Comparison of ENCODE assay signal across 7 cellular contexts in genomic region chr15:45025627-45026026, GRCh38. TPM values are rescaled to one million over a fixed set of nuclear protein-coding genes. Genes with fewer than 3 reads are reported as not detected.
DNase-seq lines count a peak whose midpoint lies in the region; ATAC-seq, FAIRE-seq and TF ChIP-seq lines count a peak whose summit lies in the region.
"Not testable (repeated sequence)": the region's sequence is repeated elsewhere in the genome, so short reads cannot be mapped to it uniquely, and the experiment has no call there.

No MANE protein-coding gene starts in this region.

- peak overlapping the region; percentile 74 for H3K4me3 Mint-ChIP-seq in neural crest cell
- peak overlapping the region; percentile 19 for H3K4me3 Mint-ChIP-seq in stimulated activated naive CD8-positive, alpha-beta T cell treated with anti-CD3 and anti-CD28 coated beads, Interleukin-15, Interleukin-2, amounts not matched to agents 100 ng/mL and 50 ng/mL, for 24 hours

- not testable (repeated sequence) for H3K9me3 Mint-ChIP-seq in neural crest cell; stimulated activated naive CD8-positive, alpha-beta T cell treated with anti-CD3 and anti-CD28 coated beads, Interleukin-15, Interleukin-2, amounts not matched to agents 100 ng/mL and 50 ng/mL, for 24 hours

- peaks cover 33% of the 10 kb centered on the region for H3K4me1 ChIP-seq in Loucy (ENCODE audit: insufficient read depth, low read length, poor library complexity, severe bottlenecking)
- H3K4me1 ChIP-seq in K562 (replicated peaks in 1 of 2; ENCODE audit: control insufficient read depth in 2 of 2, insufficient read depth in 2 of 2, low read length in 2 of 2), result peaks cover 21 to 30% of the 10 kb centered on the region in 2 experiments; a peak in 4 of 5 replicates

- not testable (repeated sequence) for H3K9me2 ChIP-seq in Loucy (replicated peaks; ENCODE audit: low read depth, low read length)

- H3K79me2 ChIP-seq in Loucy (ENCODE audit: insufficient read depth, low read length), result peaks cover 36% of the 10 kb centered on the region
- H3K79me2 ChIP-seq in K562 (ENCODE audit: control insufficient read depth, insufficient read depth, low read length), result peaks cover 39% of the 10 kb centered on the region

- intact Hi-C loops in K562 (cut with micrococcal nuclease), result loop anchor here (5.0 kb wide), 1 partner anchor 33 kb away; no protein-coding TSS in a partner anchor

- H3K27me3 Mint-ChIP-seq in neural crest cell (ENCODE audit: low read depth); stimulated activated naive CD8-positive, alpha-beta T cell treated with anti-CD3 and anti-CD28 coated beads, Interleukin-15, Interleukin-2, amounts not matched to agents 100 ng/mL and 50 ng/mL, for 24 hours: not testable (repeated sequence)

- TF ChIP-seq RAD21 in K562 (CRISPR knock-in tag; conservative IDR thresholded peaks at IDR 0.05 in 1 of 2, IDR thresholded peaks at IDR 0.05 in 1 of 2), result not testable (repeated sequence)

- CTCF ChIA-PET in K562 (lab: Yijun Ruan, JAX; ENCODE audit: low intra/inter-chr PET ratio), result not testable (repeated sequence)

- not testable (repeated sequence) for H3K9ac ChIP-seq in Loucy (ENCODE audit: low read depth, low read length, poor library complexity, severe bottlenecking); K562 (ENCODE audit: insufficient read depth in 1 of 2, low read depth in 2 of 2, low read length in 2 of 2)

- FAIRE-seq in GM19239 (lab: Jason Lieb, UNC) (peak; percentile 72), K562 (lab: Jason Lieb, UNC) (peak; percentile 56)

- not testable (repeated sequence) for H3K9me3 ChIP-seq in Loucy (ENCODE audit: insufficient read depth, low read depth, low read length); K562 (replicated peaks; ENCODE audit: control insufficient read depth, insufficient read depth, low read depth, low read length)

- TF ChIP-seq EP300 in K562 (IDR thresholded peaks at IDR 0.05; ENCODE audit: low read length), result not testable (repeated sequence)

- peaks cover 28% of the 10 kb centered on the region for H3K36me3 Mint-ChIP-seq in neural crest cell (ENCODE audit: low read depth)
- H3K36me3 Mint-ChIP-seq in stimulated activated naive CD8-positive, alpha-beta T cell treated with anti-CD3 and anti-CD28 coated beads, Interleukin-15, Interleukin-2, amounts not matched to agents 100 ng/mL and 50 ng/mL, for 24 hours (ENCODE audit: low read depth), result peaks cover 39% of the 10 kb centered on the region

- H3K4me1 Mint-ChIP-seq in neural crest cell, result peaks cover 37% of the 10 kb centered on the region
- peaks cover 34% of the 10 kb centered on the region for H3K4me1 Mint-ChIP-seq in stimulated activated naive CD8-positive, alpha-beta T cell treated with anti-CD3 and anti-CD28 coated beads, Interleukin-15, Interleukin-2, amounts not matched to agents 100 ng/mL and 50 ng/mL, for 24 hours (ENCODE audit: low read depth)

- not testable (repeated sequence) for H3F3A ChIP-seq in Loucy (ENCODE audit: low read depth)

- H3K27me3 ChIP-seq in Loucy (ENCODE audit: insufficient read depth, low read length, poor library complexity, severe bottlenecking); K562 (ENCODE audit: control insufficient read depth in 2 of 2, insufficient read depth in 2 of 2, low read length in 2 of 2): not testable (repeated sequence)

- 74% methylated on average over 3 of the region's 3 CpGs for WGBS in K562 (ENCODE audit: insufficient coverage, low coverage, missing lambda C conversion rate)

- H3K27ac Mint-ChIP-seq in neural crest cell (ENCODE audit: unreplicated experiment), result peak overlapping the region; percentile 27
- H3K27ac Mint-ChIP-seq in stimulated activated naive CD8-positive, alpha-beta T cell treated with anti-CD3 and anti-CD28 coated beads, Interleukin-15, Interleukin-2, amounts not matched to agents 100 ng/mL and 50 ng/mL, for 24 hours, result not testable (repeated sequence)

- H2AFZ ChIP-seq in Loucy (ENCODE audit: low read length); K562 (ENCODE audit: low read depth, low read length): not testable (repeated sequence)

- not testable (repeated sequence) for TF ChIP-seq CTCF in C4-2B (conservative IDR thresholded peaks at IDR 0.05); Loucy (conservative IDR thresholded peaks at IDR 0.05; ENCODE audit: low read length); K562 (IDR thresholded peaks at IDR 0.05 in 2 of 3, conservative IDR thresholded peaks at IDR 0.05 in 1 of 3; ENCODE audit: insufficient read depth in 2 of 3, low read depth in 1 of 3, low read length in 3 of 3); neural crest cell (conservative IDR thresholded peaks at IDR 0.05)

- peak overlapping the region; percentile 98 for H3K27ac ChIP-seq in C4-2B
- H3K27ac ChIP-seq in K562 (ENCODE audit: extremely low read depth, low read depth, low read length), result not testable (repeated sequence)

- ATAC-seq in K562, result not testable (repeated sequence)
- ATAC-seq in left lobe of liver, result peak; percentile 38

- not testable (repeated sequence) for DNase-seq in GM19239 (ENCODE audit: insufficient read length, low spot score); K562 (ENCODE audit: extremely low read depth in 1 of 4, low spot score in 3 of 4); neural crest cell (ENCODE audit: low read depth, low spot score)
- DNase-seq in left lobe of liver (ENCODE audit: low spot score), result peak; percentile 88

- not testable (repeated sequence) for TF ChIP-seq POLR2A in K562 (conservative IDR thresholded peaks at IDR 0.05)

- H3K4me3 ChIP-seq in Loucy (ENCODE audit: low read length, poor library complexity, severe bottlenecking), result peak overlapping the region; percentile 67
- H3K4me3 ChIP-seq in K562, result not testable (repeated sequence)

- in situ Hi-C loops in K562 (cut with MboI), result loop anchor here (5.0 kb wide), 1 partner anchor 53 kb away; no protein-coding TSS in a partner anchor

- BruUV-seq in K562 (replicated peaks; lab: Mats Ljungman, UMichigan), result not testable (repeated sequence)

- H4K20me1 ChIP-seq in Loucy (ENCODE audit: insufficient read depth, low read length, poor library complexity, severe bottlenecking); K562 (replicated peaks; ENCODE audit: control insufficient read depth, insufficient read depth, low read length): not testable (repeated sequence)

- not testable (repeated sequence) for H3K36me3 ChIP-seq in Loucy (ENCODE audit: insufficient read depth, low read length)
- H3K36me3 ChIP-seq in K562 (ENCODE audit: control insufficient read depth, insufficient read depth, low read length), result peaks cover 18% of the 10 kb centered on the region

- not testable (repeated sequence) for H3K9me1 ChIP-seq in K562 (ENCODE audit: control insufficient read depth, insufficient read depth, low read length)

- H3K4me2 ChIP-seq in Loucy (ENCODE audit: low read depth, low read length, poor library complexity, severe bottlenecking), result peak overlapping the region; percentile 76
- not testable (repeated sequence) for H3K4me2 ChIP-seq in K562 (ENCODE audit: insufficient read depth, low read length)

- POLR2A ChIA-PET in K562 (lab: Yijun Ruan, JAX), result not testable (repeated sequence)

RNA-seq across cellular contexts. Expression of gene SORD, which starts 2.6 kb away (rescaled TPM):
- 22.5 and 36.4 TPM in 2 replicates for total RNA-seq in K562 (2011; cell fraction: chromatin; rRNA removed; ENCODE audit: low replicate concordance)
- 26.7 and 27.8 TPM in 2 replicates for total RNA-seq in K562 (2011; cell fraction: nucleolus; rRNA removed)
- 32.0 and 36.6 TPM in 2 replicates for total RNA-seq in K562 (2011; cell fraction: nucleoplasm; rRNA removed)
- 38.5 and 39.3 TPM in 2 replicates for total RNA-seq in K562 (2014; rRNA removed)
- total RNA-seq in K562 (2014; rRNA removed; fragmentation: Illumina TruSeq; extraction: Trizol), result 22.7 and 28.3 TPM in 2 replicates
- total RNA-seq in K562 (2015; rRNA removed; fragmentation: Illumina TruSeq; extraction: Trizol), result 19.3 and 21.3 TPM in 2 replicates
- 43.8 and 44.6 TPM in 2 replicates for total RNA-seq in K562 (2021)
- polyA plus RNA-seq in K562 (2011; rRNA removed), result 62.2 and 79.2 TPM in 2 replicates
- polyA plus RNA-seq in K562 (2011; cell fraction: cytosol; rRNA removed), result 63.9 and 78.2 TPM in 2 replicates
- polyA plus RNA-seq in K562 (2011; cell fraction: nucleus; rRNA removed), result 64.5 and 74.7 TPM in 2 replicates
- polyA plus RNA-seq in K562 (2012), result 26.7 and 28.9 TPM in 2 replicates
- polyA plus RNA-seq in K562 (2014; fragmentation: Illumina TruSeq; extraction: Trizol), result 37.7 and 38.4 TPM in 2 replicates
- polyA plus RNA-seq in K562 (2014; fragmentation: Nextera tagmentation; extraction: Ambion mirVana), result 10 to 100 TPM in 1 of 2 experiments, 1 to 10 TPM in 1; 5.9 to 14.1 TPM
- polyA plus RNA-seq in K562 (2014; rRNA removed), result 29.6 and 42.3 TPM in 2 replicates
- 57.5 and 71.7 TPM in 2 replicates for polyA minus RNA-seq in K562 (2011; rRNA and poly(A)+ RNA removed)
- polyA minus RNA-seq in K562 (2011; cell fraction: cytosol; rRNA and poly(A)+ RNA removed), result 36.1 and 36.4 TPM in 2 replicates
- polyA minus RNA-seq in K562 (2011; cell fraction: nucleus; rRNA and poly(A)+ RNA removed), result 20.4 and 21.5 TPM in 2 replicates
- 342 TPM for total RNA-seq in left lobe of liver
- total RNA-seq in neural crest cell, result 54.8 and 58.2 TPM in 2 replicates
